Comparison of ENCODE assay signal across 1 cellular context in genomic region chr9:37745970-37746369, GRCh38.
TF ChIP-seq lines count a peak whose summit lies in the region.

No MANE protein-coding gene starts in this region.

TF ChIP-seq in H1, 55 proteins besides CTCF, POLR2A, EP300 and RAD21:
- TF ChIP-seq YY1 (IDR thresholded peaks at IDR 0.05; ENCODE audit: low read depth, low read length) (no peak), GTF2F1 (IDR thresholded peaks at IDR 0.05; ENCODE audit: borderline replicate concordance, low read depth, low read length) (no peak), ASH2L (IDR thresholded peaks at IDR 0.05; ENCODE audit: low read length) (no peak), SIN3A (conservative IDR thresholded peaks at IDR 0.05 in 1 of 2, IDR thresholded peaks at IDR 0.05 in 1 of 2; ENCODE audit: low read depth in 1 of 2, low read length in 2 of 2) (no peak), TAF1 (IDR thresholded peaks at IDR 0.05; ENCODE audit: low read depth, low read length) (no peak)
